Comparison of ENCODE assay signal across 12 cellular contexts in the genomic region with DNA sequence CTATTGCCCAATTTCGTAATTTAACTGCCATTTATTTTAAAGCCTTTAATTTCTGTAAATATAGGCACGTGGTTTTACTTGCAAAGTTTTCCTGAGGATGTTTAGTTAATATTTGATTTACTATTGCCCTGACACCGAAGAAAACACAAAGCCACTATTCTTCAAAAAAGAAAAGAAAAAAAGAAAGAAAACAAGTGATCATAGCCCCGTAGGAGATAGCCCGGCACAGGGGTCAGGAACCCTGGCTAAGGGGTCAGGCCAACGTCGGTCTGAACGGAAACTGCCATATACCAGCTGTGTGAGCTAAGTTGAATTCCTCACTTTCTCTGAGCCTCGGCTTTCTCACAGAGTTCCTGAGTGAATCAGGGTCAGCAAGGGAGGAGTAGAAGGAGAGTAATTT. TPM values are rescaled to one million over a fixed set of nuclear protein-coding genes. Genes with fewer than 3 reads are reported as not detected.
DNase-seq lines count a peak whose midpoint lies in the region; ATAC-seq and TF ChIP-seq lines count a peak whose summit lies in the region.
"Had no signal": no experiment of that assay in that cellular context is flagged by ENCODE, and none has a peak within 500 bp of the region (broad histone marks: within the 10 kb centered on the region; RNA-seq: fewer than 3 reads in every experiment).

No MANE protein-coding gene starts in this region.

- H4K20me1 ChIP-seq in KMS-11 (ENCODE audit: insufficient read depth) (no peaks in the 10 kb centered on the region), neural progenitor cell (ENCODE audit: low read depth) (no peaks in the 10 kb centered on the region)

- peaks cover 26% of the 10 kb centered on the region for H3K4me1 Mint-ChIP-seq in CD4-positive, alpha-beta T cell (ENCODE audit: low read depth)
- H3K4me1 Mint-ChIP-seq in neural progenitor cell = peaks cover 5% of the 10 kb centered on the region

- 18 to 26% methylated on average over 9 of the region's 9 CpGs for WGBS in body of pancreas, 2 donors
- 59% methylated on average over 9 of the region's 9 CpGs for WGBS in suprapubic skin

- POLR2A ChIA-PET in CD4-positive, alpha-beta T cell (lab: Charles Lee) = interaction anchor here (1.2 to 2.0 kb wide), 5 partner anchors 15 to 236 kb away, joined by 6 to 16 read pairs (median 8); a partner anchor contains a TSS

- no peak overlapping the region for H3K27ac ChIP-seq in CD4-positive, alpha-beta T cell (ENCODE audit: low read depth, low read length)
- H3K27ac ChIP-seq in KMS-11 (peak overlapping the region; percentile 97; the same call in 1 of the 2 replicates), body of pancreas (peak overlapping the region in 3 of 4 donors; percentile 25 to 93 (median 89)), neural progenitor cell (no peak overlapping the region), suprapubic skin (no peak overlapping the region)

- H3F3A ChIP-seq in neural progenitor cell (ENCODE audit: low read depth) = no peaks in the 10 kb centered on the region

- no peaks in the 10 kb centered on the region for H3K79me2 ChIP-seq in KMS-11 (ENCODE audit: insufficient read depth, low read depth)
- no peaks in the 10 kb centered on the region for H3K79me2 ChIP-seq in neural progenitor cell (ENCODE audit: low read depth)

- no peak for TF ChIP-seq CTCF in CD4-positive, alpha-beta T cell (IDR thresholded peaks at IDR 0.05)
- no peak for TF ChIP-seq CTCF in KMS-11 (conservative IDR thresholded peaks at IDR 0.05; ENCODE audit: low read depth, low read length)
- no peak for TF ChIP-seq CTCF in body of pancreas (IDR thresholded peaks at IDR 0.05)
- no peak for TF ChIP-seq CTCF in neural progenitor cell (IDR thresholded peaks at IDR 0.05)
- no peak for TF ChIP-seq CTCF in suprapubic skin (IDR thresholded peaks at IDR 0.05)

- H3K4me2 ChIP-seq in KMS-11 (peak overlapping the region; percentile 56), neural progenitor cell (no peak overlapping the region)

- H3K4me3 ChIP-seq in KMS-11 (IDR thresholded peaks at IDR 0.05; ENCODE audit: insufficient read depth, low read depth, low read length) (no peak overlapping the region), body of pancreas (no peak overlapping the region), neural progenitor cell (no peak overlapping the region), suprapubic skin (no peak overlapping the region)

- no peak for TF ChIP-seq EP300 in suprapubic skin (IDR thresholded peaks at IDR 0.05)

- no peaks in the 10 kb centered on the region for H3K27me3 Mint-ChIP-seq in CD4-positive, alpha-beta T cell
- H3K27me3 Mint-ChIP-seq in neural progenitor cell (ENCODE audit: insufficient read depth, low read depth) = peaks cover 2% of the 10 kb centered on the region

- H2AFZ ChIP-seq in KMS-11 (ENCODE audit: low read depth) (no peak overlapping the region), neural progenitor cell (replicated peaks) (no peak overlapping the region)

- ATAC-seq in CD4-positive, alpha-beta T cell (ENCODE audit: poor library complexity) = no peak
- ATAC-seq in body of pancreas = no peak

- no peak for DNase-seq in CD4-positive, alpha-beta T cell
- DNase-seq in body of pancreas = no peak
- DNase-seq in neural progenitor cell (ENCODE audit: low spot score) = no peak
- no peak for DNase-seq in NCI-H2081 treated with DMSO at 0.1 percent for 48 hours (lab: John Stamatoyannopoulos, UW)
- DNase-seq in SIG-M5 treated with dmso at 0.1 percent for 504 hours (lab: John Stamatoyannopoulos, UW; ENCODE audit: unreplicated experiment) = no peak
- DNase-seq in iPS-NIHi7 (ENCODE audit: extremely low spot score) = no peak
- DNase-seq in suprapubic skin (ENCODE audit: low spot score in 2 of 2) = no peak

- H3K4me1 ChIP-seq in KMS-11 (ENCODE audit: low read depth, poor library complexity, severe bottlenecking) = peaks cover 16% of the 10 kb centered on the region
- H3K4me1 ChIP-seq in body of pancreas = peaks cover 4% of the 10 kb centered on the region
- H3K4me1 ChIP-seq in neural progenitor cell = no peaks in the 10 kb centered on the region
- no peaks in the 10 kb centered on the region for H3K4me1 ChIP-seq in suprapubic skin
- H3K4me1 ChIP-seq: breast epithelium had no signal

- no peak for TF ChIP-seq POLR2A in body of pancreas (IDR thresholded peaks at IDR 0.05)
- TF ChIP-seq POLR2A in suprapubic skin (IDR thresholded peaks at IDR 0.05) = no peak

- 0 out of 2 replicates have a peak overlapping the region, but pooled peaks have one; percentile 92 for H3K9ac ChIP-seq in KMS-11
- H3K9ac ChIP-seq in neural progenitor cell = no peak overlapping the region

- H3K9me3 ChIP-seq in CD4-positive, alpha-beta T cell (ENCODE audit: control insufficient read depth, low read length) = no peaks in the 10 kb centered on the region
- no peaks in the 10 kb centered on the region for H3K9me3 ChIP-seq in body of pancreas
- H3K9me3 ChIP-seq in neural progenitor cell (ENCODE audit: low read depth) = no peaks in the 10 kb centered on the region
- H3K9me3 ChIP-seq in suprapubic skin = no peaks in the 10 kb centered on the region
- H3K9me3 ChIP-seq: breast epithelium, esophagus squamous epithelium, heart left ventricle, upper lobe of left lung had no signal

- peak overlapping the region; percentile 15 for H3K27ac Mint-ChIP-seq in CD4-positive, alpha-beta T cell
- no peak overlapping the region for H3K27ac Mint-ChIP-seq in neural progenitor cell

- no peaks in the 10 kb centered on the region for H3K9me3 Mint-ChIP-seq in CD4-positive, alpha-beta T cell
- H3K9me3 Mint-ChIP-seq in neural progenitor cell = peaks cover 13% of the 10 kb centered on the region

- no peaks in the 10 kb centered on the region for H3K36me3 Mint-ChIP-seq in CD4-positive, alpha-beta T cell (ENCODE audit: low read depth)
- no peaks in the 10 kb centered on the region for H3K36me3 Mint-ChIP-seq in neural progenitor cell

- H3K4me3 Mint-ChIP-seq in CD4-positive, alpha-beta T cell = no peak overlapping the region
- H3K4me3 Mint-ChIP-seq in neural progenitor cell = peak overlapping the region; percentile 73

- CTCF ChIA-PET in CD4-positive, alpha-beta T cell (lab: Charles Lee) = interaction anchor here (0.8 to 2.0 kb wide), 6 partner anchors 10 to 236 kb away, joined by 3 to 14 read pairs (median 4); a partner anchor contains a TSS

- H3K27me3 ChIP-seq in CD4-positive, alpha-beta T cell (ENCODE audit: control insufficient read depth, insufficient read depth, low read length) = no peaks in the 10 kb centered on the region
- H3K27me3 ChIP-seq in KMS-11 (ENCODE audit: insufficient read depth, low read depth) (no peaks in the 10 kb centered on the region), body of pancreas (no peaks in the 10 kb centered on the region), neural progenitor cell (no peaks in the 10 kb centered on the region), suprapubic skin (no peaks in the 10 kb centered on the region)
- H3K27me3 ChIP-seq: breast epithelium, esophagus squamous epithelium, heart left ventricle, upper lobe of left lung had no signal

- H3K36me3 ChIP-seq in KMS-11 (ENCODE audit: insufficient read depth) (no peaks in the 10 kb centered on the region), body of pancreas (replicated peaks in 1 of 2; ENCODE audit: insufficient read depth in 1 of 2, low read depth in 2 of 2) (no peaks in the 10 kb centered on the region), neural progenitor cell (no peaks in the 10 kb centered on the region), suprapubic skin (no peaks in the 10 kb centered on the region)
- H3K36me3 ChIP-seq: breast epithelium, esophagus squamous epithelium, heart left ventricle, upper lobe of left lung had no signal

- intact Hi-C loops in CD4-positive, alpha-beta T cell (cut with DNase I, micrococcal nuclease) = no loop called here
- intact Hi-C loops in body of pancreas (cut with DNase I) = no loop called here

RNA-seq across cellular contexts. Expression of a gene that starts 17.7 kb away (rescaled TPM):
- 10 to 100 TPM; 13.4 to 15.4 TPM for total RNA-seq in CD4-positive, alpha-beta T cell
- 10 to 100 TPM; 33.6 to 67.7 TPM for total RNA-seq in body of pancreas
- 20.4 and 29.6 TPM in 2 replicates for total RNA-seq in neural progenitor cell (ENCODE audit: low replicate concordance)
- total RNA-seq in suprapubic skin = 100 to 1,000 TPM; 119 to 154 (median 131) TPM

Comparison
In these comparisons a context has a peak if more than half of its experiments do, and no peak if none do; other contexts are left out.
1. H3K27ac ChIP-seq: peak in KMS-11 (single experiment) and body of pancreas (3 of 4); none in CD4-positive, alpha-beta T cell (single experiment), neural progenitor cell (single experiment) and suprapubic skin (single experiment).